Comparison of ENCODE assay signal across 33 cellular contexts in the genomic region with DNA sequence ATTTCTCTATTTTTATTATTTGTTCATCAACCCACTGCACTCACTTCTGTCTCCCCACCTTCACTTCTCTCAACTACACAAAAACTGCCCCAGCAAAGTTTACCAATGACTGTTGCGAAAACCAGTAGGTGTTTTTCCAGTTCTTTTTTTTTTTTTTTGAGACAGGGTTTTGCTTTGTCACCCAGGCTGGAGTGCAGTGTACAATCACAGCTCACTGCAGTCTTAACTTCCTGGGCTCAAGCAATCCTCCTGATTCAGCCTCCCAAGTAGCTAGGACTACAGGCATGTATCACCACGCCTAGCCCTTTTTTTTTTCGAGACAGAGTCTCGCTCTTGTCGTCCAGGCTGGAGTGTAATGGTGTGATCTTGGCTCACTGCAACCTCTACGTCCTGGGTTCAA.
"Had no signal": no experiment of that assay in that cellular context is flagged by ENCODE, and none has a peak within 500 bp of the region (broad histone marks: within the 10 kb centered on the region; RNA-seq: fewer than 3 reads in every experiment).

No MANE protein-coding gene starts in this region.

- H3K79me2 ChIP-seq: parathyroid adenoma had no signal

- H3K9me3 ChIP-seq: neutrophil, ovary, psoas muscle, spleen, suprapubic skin, testis, tibial artery, transverse colon, upper lobe of left lung, vagina had no signal

- H3K27ac ChIP-seq: neutrophil, ovary, parathyroid adenoma, psoas muscle, skin epidermis, spleen, suprapubic skin, testis, tibial artery, transverse colon, upper lobe of left lung, vagina had no signal

- H3K4me2 ChIP-seq: smooth muscle cell had no signal

- H3K4me1 ChIP-seq: parathyroid adenoma, psoas muscle, spleen, suprapubic skin, testis, tibial artery, transverse colon, upper lobe of left lung, vagina had no signal

- H3K4me3 Mint-ChIP-seq: naive thymus-derived CD8-positive, alpha-beta T cell; natural killer cell treated with Interleukin-12 subunit alpha and Interleukin-12 subunit beta and Interleukin-15 and Interleukin-18, amount 100 ng/mL, for 72 hours; nephron progenitor cell; neural crest cell; stimulated activated memory B cell treated with anti-CD40 and anti-IgM and Interleukin-4, amounts not matched to agents 10 μg/mL and 1 μg/mL and 100 μg/mL, for 72 hours; stimulated activated naive CD8-positive, alpha-beta T cell treated with anti-CD3 and anti-CD28 coated beads, Interleukin-15, amount 100 ng/mL, for 72 hours had no signal

- ATAC-seq: naive thymus-derived CD8-positive, alpha-beta T cell; natural killer cell treated with Interleukin-12 subunit alpha and Interleukin-12 subunit beta and Interleukin-15 and Interleukin-18, amount 100 ng/mL, for 72 hours; psoas muscle; right cardiac atrium; sciatic nerve; stimulated activated memory B cell treated with anti-CD40 and anti-IgM and Interleukin-4, amounts not matched to agents 10 μg/mL and 1 μg/mL and 100 μg/mL, for 72 hours; stimulated activated naive CD8-positive, alpha-beta T cell treated with anti-CD3 and anti-CD28 coated beads, Interleukin-15, amount 100 ng/mL, for 72 hours; stimulated activated naive CD8-positive, alpha-beta T cell treated with anti-CD3 and anti-CD28 coated beads, Interleukin-15, Interleukin-2, amounts not matched to agents 100 U/mL and 50 U/mL, for 24 hours had no signal

- H2AFZ ChIP-seq: parathyroid adenoma had no signal

- H3K36me3 Mint-ChIP-seq: natural killer cell treated with Interleukin-12 subunit alpha and Interleukin-12 subunit beta and Interleukin-15 and Interleukin-18, amount 100 ng/mL, for 72 hours had no signal

- H3K27me3 ChIP-seq: neutrophil, ovary, spleen, suprapubic skin, testis, tibial artery, transverse colon, upper lobe of left lung, vagina had no signal

- H3K27ac Mint-ChIP-seq: naive thymus-derived CD8-positive, alpha-beta T cell; natural killer cell treated with Interleukin-12 subunit alpha and Interleukin-12 subunit beta and Interleukin-15 and Interleukin-18, amount 100 ng/mL, for 72 hours; nephron progenitor cell; progenitor cell of endocrine pancreas; stimulated activated memory B cell treated with anti-CD40 and anti-IgM and Interleukin-4, amounts not matched to agents 10 μg/mL and 1 μg/mL and 100 μg/mL, for 72 hours had no signal

- H3K36me3 ChIP-seq: neutrophil, ovary, suprapubic skin, tibial artery, transverse colon, upper lobe of left lung, vagina had no signal

- H3K4me1 Mint-ChIP-seq: naive thymus-derived CD8-positive, alpha-beta T cell; nephron progenitor cell; neural crest cell; stimulated activated memory B cell treated with anti-CD40 and anti-IgM and Interleukin-4, amounts not matched to agents 10 μg/mL and 1 μg/mL and 100 μg/mL, for 72 hours had no signal

- FAIRE-seq: urothelium cell line had no signal

- H3K27me3 Mint-ChIP-seq: naive thymus-derived CD8-positive, alpha-beta T cell; progenitor cell of endocrine pancreas; stimulated activated memory B cell treated with anti-CD40 and anti-IgM and Interleukin-4, amounts not matched to agents 10 μg/mL and 1 μg/mL and 100 μg/mL, for 72 hours; stimulated activated naive CD8-positive, alpha-beta T cell treated with anti-CD3 and anti-CD28 coated beads, Interleukin-15, amount 100 ng/mL, for 72 hours had no signal

- DNase-seq: naive thymus-derived CD8-positive, alpha-beta T cell; nephron progenitor cell; nucleus accumbens; ovary; posterior cingulate gyrus; psoas muscle; right cardiac atrium; spleen; stimulated activated CD4-positive, alpha-beta T cell treated with anti-CD3 and anti-CD28 coated beads, Interleukin-12 subunit alpha, Interleukin-12 subunit beta, amount 100 ng/mL, for 4 hours; stimulated activated CD4-positive, alpha-beta T cell treated with anti-CD3 and anti-CD28 coated beads, Interleukin-1b, Interleukin-23, amount 100 ng/mL, for 48 hours; stimulated activated CD4-positive, alpha-beta T cell treated with anti-CD3 and anti-CD28 coated beads, Interleukin-4, amount 100 ng/mL, for 1 hour; stimulated activated CD4-positive, alpha-beta T cell treated with anti-CD3 and anti-CD28 coated beads, Interleukin-4, amount 100 ng/mL, for 4 hours; stimulated activated CD8-positive, alpha-beta memory T cell treated with anti-CD3 and anti-CD28 coated beads, Interleukin-4, amount 100 ng/mL, for 48 hours; stimulated activated naive CD4-positive, alpha-beta T cell; stimulated activated naive CD8-positive, alpha-beta T cell treated with anti-CD3 and anti-CD28 coated beads, Interleukin-15, amount 100 ng/mL, for 72 hours; stimulated activated naive CD8-positive, alpha-beta T cell treated with anti-CD3 and anti-CD28 coated beads, Interleukin-15, Interleukin-2, amounts not matched to agents 100 U/mL and 50 U/mL, for 24 hours; substantia nigra; testis; tibial artery; transverse colon; upper lobe of left lung had no signal

- H3K9ac ChIP-seq: parathyroid adenoma had no signal

- H3K9me3 Mint-ChIP-seq: naive thymus-derived CD8-positive, alpha-beta T cell; natural killer cell treated with Interleukin-12 subunit alpha and Interleukin-12 subunit beta and Interleukin-15 and Interleukin-18, amount 100 ng/mL, for 72 hours; stimulated activated memory B cell treated with anti-CD40 and anti-IgM and Interleukin-4, amounts not matched to agents 10 μg/mL and 1 μg/mL and 100 μg/mL, for 72 hours; stimulated activated naive CD8-positive, alpha-beta T cell treated with anti-CD3 and anti-CD28 coated beads, Interleukin-15, amount 100 ng/mL, for 72 hours had no signal

- H3K4me3 ChIP-seq: ovary, psoas muscle, skin epidermis, smooth muscle cell, spleen, suprapubic skin, testis, tibial artery, transverse colon, upper lobe of left lung, vagina had no signal
